23 cellular contexts compared by ENCODE assay signal in the genomic region with DNA sequence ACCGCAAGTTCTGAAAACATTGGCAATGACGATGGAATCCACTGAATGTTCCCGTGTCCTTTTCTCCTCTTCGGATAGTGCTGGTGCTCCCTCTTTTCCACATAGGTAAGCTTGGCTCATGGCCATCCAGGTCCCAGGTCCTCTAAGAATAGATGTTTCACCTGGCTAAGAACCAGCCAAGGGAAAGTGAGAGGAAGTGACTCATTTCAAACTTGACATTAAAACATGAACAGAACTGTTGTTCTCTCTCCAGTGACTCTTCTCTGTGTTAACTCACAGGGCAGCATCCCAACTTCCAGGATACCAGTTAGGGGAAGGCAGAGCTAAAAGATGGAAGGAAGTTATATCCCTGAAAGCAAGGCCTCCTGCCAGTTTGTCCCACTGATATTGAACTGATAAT.
A peak's percentile ranks its signal among the peaks of the same experiment; 100 is the strongest.
DNase-seq lines count a peak whose midpoint lies in the region; ATAC-seq, FAIRE-seq and TF ChIP-seq lines count a peak whose summit lies in the region.
"Had no signal": no experiment of that assay in that cellular context is flagged by ENCODE, and none has a peak within 500 bp of the region (broad histone marks: within the 10 kb centered on the region; RNA-seq: fewer than 3 reads in every experiment).

No MANE protein-coding gene starts in this region.

- DNase-seq in HFFc6 (peak; percentile 4), RCC 7860 (ENCODE audit: low spot score) (peak; percentile 51), epithelial cell of prostate (ENCODE audit: low read depth, low spot score) (peak; percentile 75), skeletal muscle cell (ENCODE audit: low read depth) (peak; percentile 0), Kasumi-1 (lab: John Stamatoyannopoulos, UW) (no peak), GM13977 (ENCODE audit: low spot score) (no peak)
- DNase-seq in effector memory CD4-positive, alpha-beta T cell, result no peak
- DNase-seq: activated CD4-positive, alpha-beta T cell treated with anti-CD3 and anti-CD28 coated beads for 36 hours; activated CD8-positive, alpha-beta memory T cell treated with anti-CD3 and anti-CD28 coated beads, Interleukin-2, amount 50 U/mL, for 4 hours; activated effector memory CD4-positive, alpha-beta T cell treated with Interleukin-2 at 50 U/mL for 16 hours; effector CD4-positive, alpha-beta T cell; left colon; NCI-H1048; NCI-H2081; NCI-H524 had no signal

- H3K36me3 Mint-ChIP-seq in HFFc6 (ENCODE audit: low read depth), result no peaks in the 10 kb centered on the region
- H3K36me3 Mint-ChIP-seq: IgD-negative memory B cell had no signal

- in situ Hi-C loops in GM13977 (cut with MboI; ENCODE audit: low pct_unique_long_range_greater_than_20kb, low sequenced_read_pairs, unreplicated experiment), result no loop called here

- H3K36me3 ChIP-seq in effector memory CD4-positive, alpha-beta T cell (ENCODE audit: control insufficient read depth, insufficient read depth, low read length), result no peaks in the 10 kb centered on the region
- H3K36me3 ChIP-seq: right atrium auricular region had no signal

- peak overlapping the region; percentile 31 for H3K27ac ChIP-seq in epithelial cell of prostate
- H3K27ac ChIP-seq in effector memory CD4-positive, alpha-beta T cell (ENCODE audit: insufficient read depth, low read length, poor library complexity, severe bottlenecking), result no peak overlapping the region
- H3K27ac ChIP-seq: hepatocyte, right atrium auricular region, SK-N-MC had no signal

- no peak overlapping the region for H3K4me3 Mint-ChIP-seq in HFFc6
- H3K4me3 Mint-ChIP-seq: activated CD4-positive, alpha-beta T cell treated with anti-CD3 and anti-CD28 coated beads for 36 hours; central memory CD8-positive, alpha-beta T cell; IgD-negative memory B cell had no signal

- ATAC-seq in GM21529 (IDR thresholded peaks at IDR 0.05; ENCODE audit: unreplicated experiment), result no peak
- ATAC-seq: activated CD4-positive, alpha-beta T cell treated with anti-CD3 and anti-CD28 coated beads for 36 hours; left colon had no signal

- TF ChIP-seq CTCF in HFFc6 (IDR thresholded peaks at IDR 0.05), result no peak
- no peak for TF ChIP-seq CTCF in GM13977 (IDR thresholded peaks at IDR 0.05; ENCODE audit: extremely low read depth, insufficient read depth, missing control alignments)

- peaks cover 1% of the 10 kb centered on the region; the same call in 1 of the 2 replicates for H3K9me3 Mint-ChIP-seq in HFFc6

- no peaks in the 10 kb centered on the region for H3K27me3 ChIP-seq in effector memory CD4-positive, alpha-beta T cell (replicated peaks; ENCODE audit: control insufficient read depth, insufficient read depth, low read length, poor library complexity, severe bottlenecking)
- H3K27me3 ChIP-seq: hepatocyte, right atrium auricular region had no signal

- peak overlapping the region; percentile 51 for H3K27ac Mint-ChIP-seq in HFFc6
- H3K27ac Mint-ChIP-seq: activated CD4-positive, alpha-beta T cell treated with anti-CD3 and anti-CD28 coated beads for 36 hours; IgD-negative memory B cell had no signal

- no peaks in the 10 kb centered on the region for H3K9me3 ChIP-seq in effector memory CD4-positive, alpha-beta T cell (ENCODE audit: control insufficient read depth, low read length)
- H3K9me3 ChIP-seq: right atrium auricular region had no signal

- no peak overlapping the region for H3K4me3 ChIP-seq in skeletal muscle cell (ENCODE audit: low read depth, low read length)
- no peak overlapping the region for H3K4me3 ChIP-seq in effector memory CD4-positive, alpha-beta T cell (ENCODE audit: insufficient read depth, low read depth, low read length, poor library complexity, severe bottlenecking)
- H3K4me3 ChIP-seq: hepatocyte, right atrium auricular region, SK-N-MC had no signal

- no peaks in the 10 kb centered on the region for H3K4me1 ChIP-seq in effector memory CD4-positive, alpha-beta T cell (ENCODE audit: control insufficient read depth, insufficient read depth, low read length, poor library complexity, severe bottlenecking)
- H3K4me1 ChIP-seq: right atrium auricular region had no signal

- peak; percentile 56 for FAIRE-seq in RCC 7860 (lab: Jason Lieb, UNC)
- FAIRE-seq: D721Med, GM12891 had no signal

- no peaks in the 10 kb centered on the region; the same call in 1 of the 2 replicates for H3K27me3 Mint-ChIP-seq in HFFc6 (ENCODE audit: insufficient read depth)
- H3K27me3 Mint-ChIP-seq: activated CD4-positive, alpha-beta T cell treated with anti-CD3 and anti-CD28 coated beads for 36 hours; central memory CD8-positive, alpha-beta T cell; IgD-negative memory B cell had no signal

- H3K4me1 Mint-ChIP-seq in HFFc6 (ENCODE audit: low read depth), result peaks cover 33% of the 10 kb centered on the region
- H3K4me1 Mint-ChIP-seq: activated CD4-positive, alpha-beta T cell treated with anti-CD3 and anti-CD28 coated beads for 36 hours; central memory CD8-positive, alpha-beta T cell; IgD-negative memory B cell had no signal

Comparison
In these comparisons a context has a peak if more than half of its experiments do, and no peak if none do; other contexts are left out.
1. DNase-seq: peak in HFFc6 (single experiment), RCC 7860 (single experiment), epithelial cell of prostate (single experiment) and skeletal muscle cell (single experiment); none in Kasumi-1 (0 of 2), effector memory CD4-positive, alpha-beta T cell (0 of 3) and GM13977 (single experiment).